Comparison of ENCODE assay signal across 20 cellular contexts in genomic region chr5:135086326-135086725, GRCh38. TPM values are rescaled to one million over a fixed set of nuclear protein-coding genes. Genes with fewer than 3 reads are reported as not detected.
"Had no signal": no experiment of that assay in that cellular context is flagged by ENCODE, and none has a peak within 500 bp of the region (broad histone marks: within the 10 kb centered on the region; RNA-seq: fewer than 3 reads in every experiment).

No MANE protein-coding gene starts in this region.

- DNase-seq: activated CD4-positive, alpha-beta memory T cell treated with anti-CD3 and anti-CD28 coated beads for 36 hours; activated CD4-positive, alpha-beta T cell treated with anti-CD3 and anti-CD28 coated beads for 48 hours; activated naive CD4-positive, alpha-beta T cell treated with anti-CD3 and anti-CD28 coated beads for 36 hours; activated naive CD8-positive, alpha-beta T cell treated with anti-CD3 and anti-CD28 coated beads, Interleukin-2, amount 10 ng/mL, durations not matched to agents 7 days and 5 days; activated T-cell treated with anti-CD3 and anti-CD28 coated beads, Interleukin-2, amount 50 U/mL, for 48 hours; colonic mucosa; foreskin fibroblast; heart right ventricle; naive B cell; ovary; right cardiac atrium; small intestine; stimulated activated CD4-positive, alpha-beta T cell treated with anti-CD3 and anti-CD28 coated beads, Interleukin-15, amount 100 ng/mL, for 24 hours; testis had no signal

- ATAC-seq: right cardiac atrium had no signal

- H3K9me3 ChIP-seq: colonic mucosa, neutrophil, ovary, testis had no signal

- FAIRE-seq: endometrium, keratinocyte, small intestine had no signal

- H3K36me3 Mint-ChIP-seq: activated CD4-positive, alpha-beta memory T cell treated with anti-CD3 and anti-CD28 coated beads for 36 hours; activated naive CD8-positive, alpha-beta T cell treated with anti-CD3 and anti-CD28 coated beads, Interleukin-2, amount 10 ng/mL, durations not matched to agents 7 days and 5 days had no signal

- H3K4me3 Mint-ChIP-seq: activated CD4-positive, alpha-beta memory T cell treated with anti-CD3 and anti-CD28 coated beads for 36 hours; activated naive CD4-positive, alpha-beta T cell treated with anti-CD3 and anti-CD28 coated beads for 36 hours; activated naive CD8-positive, alpha-beta T cell treated with anti-CD3 and anti-CD28 coated beads, Interleukin-2, amount 10 ng/mL, durations not matched to agents 7 days and 5 days; naive B cell; stimulated activated memory B cell treated with anti-CD40 and anti-IgM and Interleukin-4, amounts not matched to agents 10 μg/mL and 1 μg/mL and 100 μg/mL, for 72 hours had no signal

- H3K4me1 Mint-ChIP-seq: activated naive CD8-positive, alpha-beta T cell treated with anti-CD3 and anti-CD28 coated beads, Interleukin-2, amount 10 ng/mL, durations not matched to agents 7 days and 5 days; stimulated activated memory B cell treated with anti-CD40 and anti-IgM and Interleukin-4, amounts not matched to agents 10 μg/mL and 1 μg/mL and 100 μg/mL, for 72 hours had no signal

- H3K4me1 ChIP-seq: breast epithelium, colonic mucosa, heart right ventricle, lower lobe of right lung, testis had no signal

- H3K36me3 ChIP-seq: breast epithelium, colonic mucosa, heart right ventricle, lower lobe of right lung, neutrophil, ovary had no signal

- H3K4me3 ChIP-seq: breast epithelium, colonic mucosa, heart right ventricle, lower lobe of right lung, ovary, testis had no signal

- H3K27ac Mint-ChIP-seq: activated CD4-positive, alpha-beta memory T cell treated with anti-CD3 and anti-CD28 coated beads for 36 hours; activated naive CD4-positive, alpha-beta T cell treated with anti-CD3 and anti-CD28 coated beads for 36 hours; activated naive CD8-positive, alpha-beta T cell treated with anti-CD3 and anti-CD28 coated beads, Interleukin-2, amount 10 ng/mL, durations not matched to agents 7 days and 5 days; stimulated activated memory B cell treated with anti-CD40 and anti-IgM and Interleukin-4, amounts not matched to agents 10 μg/mL and 1 μg/mL and 100 μg/mL, for 72 hours had no signal

- H3K27me3 ChIP-seq: colonic mucosa, ovary, testis had no signal

- H3K27ac ChIP-seq: breast epithelium, colonic mucosa, heart right ventricle, lower lobe of right lung, neutrophil, ovary, testis had no signal

RNA-seq across cellular contexts. Expression of gene PITX1, which starts 52.3 kb away (rescaled TPM):
- total RNA-seq: activated naive CD8-positive, alpha-beta T cell treated with anti-CD3 and anti-CD28 coated beads, Interleukin-2, amount 10 ng/mL, durations not matched to agents 7 days and 5 days had no signal
